Comparison of ENCODE assay signal across 3 cellular contexts in the genomic region with DNA sequence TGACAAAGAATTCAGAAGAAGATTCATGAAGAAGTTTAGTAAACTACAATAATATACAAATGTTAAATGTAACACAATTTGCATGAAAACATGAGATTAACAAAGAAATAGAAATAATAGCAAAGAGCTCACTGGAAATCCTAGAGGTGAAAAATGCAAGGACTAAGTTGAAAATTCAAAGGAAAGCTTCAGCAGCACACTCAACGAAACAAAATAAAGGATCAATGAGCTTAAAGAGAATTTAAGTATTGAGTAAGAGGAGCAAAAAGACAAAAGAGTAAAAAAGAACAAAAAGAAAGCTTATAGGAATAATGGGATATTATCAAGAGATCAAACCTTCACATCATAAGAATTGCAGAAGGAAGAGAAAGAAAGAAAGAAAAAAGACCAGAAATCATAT.
TF ChIP-seq lines count a peak whose summit lies in the region.

No MANE protein-coding gene starts in this region.

TF ChIP-seq in HCT116, 20 proteins besides CTCF, POLR2A, EP300 and RAD21:
- TF ChIP-seq SIN3A (IDR thresholded peaks at IDR 0.05; ENCODE audit: low read depth) (no peak), EZH2 (IDR thresholded peaks at IDR 0.05) (no peak), CBX3 (IDR thresholded peaks at IDR 0.05; ENCODE audit: low read depth) (peak; percentile 27; the same call in 1 of the 2 replicates), ATF3 (IDR thresholded peaks at IDR 0.05) (no peak), YY1 (IDR thresholded peaks at IDR 0.05; ENCODE audit: extremely low read depth, insufficient replicate concordance, low read depth, low read length) (no peak)

TF ChIP-seq in HEK293, 187 proteins besides CTCF, POLR2A, EP300 and RAD21:
- TF ChIP-seq SETDB1 (IDR thresholded peaks at IDR 0.05; ENCODE audit: insufficient read length, low read length), result peak; percentile 53
- TF ChIP-seq, protein P1, sequence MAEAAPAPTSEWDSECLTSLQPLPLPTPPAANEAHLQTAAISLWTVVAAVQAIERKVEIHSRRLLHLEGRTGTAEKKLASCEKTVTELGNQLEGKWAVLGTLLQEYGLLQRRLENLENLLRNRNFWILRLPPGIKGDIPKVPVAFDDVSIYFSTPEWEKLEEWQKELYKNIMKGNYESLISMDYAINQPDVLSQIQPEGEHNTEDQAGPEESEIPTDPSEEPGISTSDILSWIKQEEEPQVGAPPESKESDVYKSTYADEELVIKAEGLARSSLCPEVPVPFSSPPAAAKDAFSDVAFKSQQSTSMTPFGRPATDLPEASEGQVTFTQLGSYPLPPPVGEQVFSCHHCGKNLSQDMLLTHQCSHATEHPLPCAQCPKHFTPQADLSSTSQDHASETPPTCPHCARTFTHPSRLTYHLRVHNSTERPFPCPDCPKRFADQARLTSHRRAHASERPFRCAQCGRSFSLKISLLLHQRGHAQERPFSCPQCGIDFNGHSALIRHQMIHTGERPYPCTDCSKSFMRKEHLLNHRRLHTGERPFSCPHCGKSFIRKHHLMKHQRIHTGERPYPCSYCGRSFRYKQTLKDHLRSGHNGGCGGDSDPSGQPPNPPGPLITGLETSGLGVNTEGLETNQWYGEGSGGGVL (tag by site-specific recombination; IDR thresholded peaks at IDR 0.05), result no peak
- TF ChIP-seq ZSCAN18 (tag by site-specific recombination; IDR thresholded peaks at IDR 0.05), result no peak

TF ChIP-seq in K562, 482 proteins besides CTCF, POLR2A, EP300 and RAD21:
- 0 out of 2 replicates have a peak, but pooled peaks have one; percentile 49 for TF ChIP-seq CBX5 (IDR thresholded peaks at IDR 0.05; ENCODE audit: borderline replicate concordance, low read depth)
- no peak for TF ChIP-seq CHD7 (IDR thresholded peaks at IDR 0.05; ENCODE audit: low read depth, low read length)
- peak; percentile 86 for TF ChIP-seq TRIM28 (IDR thresholded peaks at IDR 0.05)
- TF ChIP-seq CBX3 (IDR thresholded peaks at IDR 0.05; ENCODE audit: borderline replicate concordance in 1 of 2, low read length in 2 of 2), result peak in 1 of 2 experiments; percentile 79; a peak in 2 of 3 replicates
- TF ChIP-seq ZBTB34 (CRISPR knock-in tag; IDR thresholded peaks at IDR 0.05), result no peak
- TF ChIP-seq MAX (CRISPR knock-in tag; IDR thresholded peaks at IDR 0.05), result no peak
- TF ChIP-seq HDAC1 (IDR thresholded peaks at IDR 0.05), result no peak
- TF ChIP-seq, protein P2, sequence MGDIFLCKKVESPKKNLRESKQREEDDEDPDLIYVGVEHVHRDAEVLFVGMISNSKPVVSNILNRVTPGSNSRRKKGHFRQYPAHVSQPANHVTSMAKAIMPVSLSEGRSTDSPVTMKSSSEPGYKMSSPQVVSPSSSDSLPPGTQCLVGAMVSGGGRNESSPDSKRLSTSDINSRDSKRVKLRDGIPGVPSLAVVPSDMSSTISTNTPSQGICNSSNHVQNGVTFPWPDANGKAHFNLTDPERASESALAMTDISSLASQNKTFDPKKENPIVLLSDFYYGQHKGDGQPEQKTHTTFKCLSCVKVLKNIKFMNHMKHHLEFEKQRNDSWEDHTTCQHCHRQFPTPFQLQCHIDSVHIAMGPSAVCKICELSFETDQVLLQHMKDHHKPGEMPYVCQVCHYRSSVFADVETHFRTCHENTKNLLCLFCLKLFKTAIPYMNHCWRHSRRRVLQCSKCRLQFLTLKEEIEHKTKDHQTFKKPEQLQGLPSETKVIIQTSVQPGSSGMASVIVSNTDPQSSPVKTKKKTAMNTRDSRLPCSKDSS (IDR thresholded peaks at IDR 0.05; ENCODE audit: low read depth, partially characterized antibody), result peak; percentile 66
- TF ChIP-seq HLTF (IDR thresholded peaks at IDR 0.05), result peak; percentile 48; the same call in 1 of the 2 replicates
- TF ChIP-seq TRIM24 (IDR thresholded peaks at IDR 0.05), result peak in 1 of 2 experiments; percentile 30; a peak in 2 of 4 replicates
- no peak for TF ChIP-seq SPI1 (IDR thresholded peaks at IDR 0.05; ENCODE audit: borderline replicate concordance, low read depth, low read length)
- TF ChIP-seq ZNF143 (CRISPR knock-in tag; IDR thresholded peaks at IDR 0.05), result no peak
